ENCODE assay signal across 29 cellular contexts in the genomic region with DNA sequence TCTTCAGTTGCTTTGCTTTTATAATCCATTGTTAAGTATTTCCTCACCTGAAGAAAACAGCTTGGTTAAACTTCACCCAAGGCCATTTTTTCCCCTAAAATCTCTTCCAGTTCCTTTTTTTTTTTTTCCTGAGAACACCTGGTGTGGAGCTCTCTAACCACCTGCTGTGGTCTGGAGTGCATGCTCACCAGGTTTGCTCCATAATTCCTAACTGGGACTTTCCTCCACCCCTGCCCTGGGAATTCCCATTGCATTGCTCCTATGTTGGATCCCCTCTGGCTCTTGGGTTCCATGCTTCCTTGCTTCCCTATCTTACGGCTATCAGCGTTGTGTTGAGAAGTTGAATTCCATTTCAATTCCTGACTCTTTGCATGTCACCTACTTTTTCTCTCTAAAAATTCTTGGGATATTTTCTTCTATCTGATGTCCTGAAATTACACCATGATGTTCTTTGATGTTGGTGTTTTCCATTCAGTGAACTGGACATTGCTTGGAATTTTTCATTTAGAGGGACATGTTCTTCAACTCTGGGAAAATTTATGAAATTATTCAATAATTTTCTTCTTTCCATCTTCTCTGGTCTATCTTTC.
"Had no signal": no experiment of that assay in that cellular context is flagged by ENCODE, and none has a peak within 500 bp of the region (broad histone marks: within the 10 kb centered on the region; RNA-seq: fewer than 3 reads in every experiment).

No MANE protein-coding gene starts in this region.

- H3K4me3 Mint-ChIP-seq: activated CD4-positive, alpha-beta memory T cell treated with anti-CD3 and anti-CD28 coated beads, Interleukin-2, amount 10 ng/mL, durations not matched to agents 7 days and 5 days; activated CD4-positive, alpha-beta T cell treated with anti-CD3 and anti-CD28 coated beads for 36 hours; activated CD4-positive, alpha-beta T cell treated with anti-CD3 and anti-CD28 coated beads, Interleukin-2, amount 10 ng/mL, durations not matched to agents 24 days and 14 days; activated naive CD4-positive, alpha-beta T cell treated with anti-CD3 and anti-CD28 coated beads, Interleukin-2, amount 10 ng/mL, durations not matched to agents 7 days and 5 days; activated naive CD8-positive, alpha-beta T cell treated with anti-CD3 and anti-CD28 coated beads, Interleukin-2, amount 10 ng/mL, durations not matched to agents 7 days and 5 days; activated T-cell treated with anti-CD3 and anti-CD28 coated beads, Interleukin-2, amount 50 U/mL, for 24 hours; activated T-cell treated with anti-CD3 and anti-CD28 coated beads, Interleukin-2, amount 50 U/mL, for 72 hours; brain; T-helper 17 cell; T-helper 2 cell treated with Interferon-gamma antibody and Interleukin-4, amounts not matched to agents 5 μg/mL and 100 μg/mL, for 36 hours had no signal

- H3K4me3 ChIP-seq: ascending aorta, breast epithelium, cardiac muscle cell, colonic mucosa had no signal

- H3K27ac ChIP-seq: ascending aorta, breast epithelium, cardiac muscle cell, colonic mucosa, WERI-Rb-1 had no signal

- H3K27ac Mint-ChIP-seq: activated CD4-positive, alpha-beta memory T cell treated with anti-CD3 and anti-CD28 coated beads, Interleukin-2, amount 10 ng/mL, durations not matched to agents 7 days and 5 days; activated CD4-positive, alpha-beta T cell treated with anti-CD3 and anti-CD28 coated beads for 36 hours; activated CD4-positive, alpha-beta T cell treated with anti-CD3 and anti-CD28 coated beads, Interleukin-2, amount 10 ng/mL, durations not matched to agents 24 days and 14 days; activated naive CD4-positive, alpha-beta T cell treated with anti-CD3 and anti-CD28 coated beads, Interleukin-2, amount 10 ng/mL, durations not matched to agents 7 days and 5 days; activated naive CD4-positive, alpha-beta T cell treated with anti-CD3 and anti-CD28 coated beads, Interleukin-2, amount 50 U/mL, for 72 hours; activated naive CD8-positive, alpha-beta T cell treated with anti-CD3 and anti-CD28 coated beads, Interleukin-2, amount 10 ng/mL, durations not matched to agents 7 days and 5 days; activated T-cell treated with anti-CD3 and anti-CD28 coated beads, Interleukin-2, amount 50 U/mL, for 24 hours; activated T-cell treated with anti-CD3 and anti-CD28 coated beads, Interleukin-2, amount 50 U/mL, for 72 hours; brain; T-helper 17 cell; T-helper 2 cell treated with Interferon-gamma antibody and Interleukin-4, amounts not matched to agents 5 μg/mL and 100 μg/mL, for 36 hours had no signal

- H3K36me3 Mint-ChIP-seq: brain had no signal

- H3K27me3 ChIP-seq: ascending aorta, breast epithelium, cardiac muscle cell, colonic mucosa had no signal

- DNase-seq: activated CD4-positive, alpha-beta memory T cell treated with anti-CD3 and anti-CD28 coated beads, Interleukin-2, amount 10 ng/mL, durations not matched to agents 7 days and 5 days; activated CD4-positive, alpha-beta T cell treated with anti-CD3 and anti-CD28 coated beads for 36 hours; activated CD4-positive, alpha-beta T cell treated with anti-CD3 and anti-CD28 coated beads, Interleukin-2, amount 10 ng/mL, durations not matched to agents 24 days and 14 days; activated CD4-positive, CD25-positive, alpha-beta regulatory T cell; activated CD4-positive, CD25-positive, alpha-beta regulatory T cell treated with anti-CD3 and anti-CD28 coated beads, Interleukin-2, amount 50 U/mL, for 72 hours; activated CD8-positive, alpha-beta memory T cell treated with anti-CD3 and anti-CD28 coated beads, Interleukin-2, amount 50 U/mL, for 48 hours; activated gamma-delta T cell; activated naive CD4-positive, alpha-beta T cell; activated naive CD4-positive, alpha-beta T cell treated with anti-CD3 and anti-CD28 coated beads, Interleukin-2, amount 10 ng/mL, durations not matched to agents 7 days and 5 days; activated naive CD8-positive, alpha-beta T cell treated with anti-CD3 and anti-CD28 coated beads, Interleukin-2, amount 10 ng/mL, durations not matched to agents 7 days and 5 days; activated T-cell treated with anti-CD3 and anti-CD28 coated beads for 4 hours; activated T-cell treated with anti-CD3 and anti-CD28 coated beads, Interleukin-2, amount 50 U/mL, for 24 hours; activated T-cell treated with anti-CD3 and anti-CD28 coated beads, Interleukin-2, amount 50 U/mL, for 72 hours; central memory CD4-positive, alpha-beta T cell; cerebellar nuclear complex; colonic mucosa; effector CD8-positive, alpha-beta T cell; foreskin fibroblast; head of caudate nucleus; T-helper 17 cell; T1000; WERI-Rb-1 had no signal

- H3K27me3 Mint-ChIP-seq: activated CD4-positive, alpha-beta T cell treated with anti-CD3 and anti-CD28 coated beads, Interleukin-2, amount 10 ng/mL, durations not matched to agents 24 days and 14 days; activated T-cell treated with anti-CD3 and anti-CD28 coated beads, Interleukin-2, amount 50 U/mL, for 24 hours; T-helper 17 cell had no signal

- H3K4me1 Mint-ChIP-seq: activated CD4-positive, alpha-beta memory T cell treated with anti-CD3 and anti-CD28 coated beads, Interleukin-2, amount 10 ng/mL, durations not matched to agents 7 days and 5 days; activated CD4-positive, alpha-beta T cell treated with anti-CD3 and anti-CD28 coated beads for 36 hours; activated CD4-positive, alpha-beta T cell treated with anti-CD3 and anti-CD28 coated beads, Interleukin-2, amount 10 ng/mL, durations not matched to agents 24 days and 14 days; activated naive CD4-positive, alpha-beta T cell treated with anti-CD3 and anti-CD28 coated beads, Interleukin-2, amount 10 ng/mL, durations not matched to agents 7 days and 5 days; brain; T-helper 17 cell had no signal

- ATAC-seq: activated CD4-positive, alpha-beta T cell treated with anti-CD3 and anti-CD28 coated beads for 36 hours; activated naive CD4-positive, alpha-beta T cell treated with anti-CD3 and anti-CD28 coated beads, Interleukin-2, amount 50 U/mL, for 72 hours; activated T-cell treated with anti-CD3 and anti-CD28 coated beads, Interleukin-2, amount 50 U/mL, for 72 hours; esophagus mucosa; T-helper 17 cell had no signal

- H3K9me3 ChIP-seq: colonic mucosa had no signal

- H3K36me3 ChIP-seq: ascending aorta, breast epithelium, cardiac muscle cell, colonic mucosa, WERI-Rb-1 had no signal

- H3K4me1 ChIP-seq: ascending aorta, breast epithelium, colonic mucosa had no signal
